In the genomic region with DNA sequence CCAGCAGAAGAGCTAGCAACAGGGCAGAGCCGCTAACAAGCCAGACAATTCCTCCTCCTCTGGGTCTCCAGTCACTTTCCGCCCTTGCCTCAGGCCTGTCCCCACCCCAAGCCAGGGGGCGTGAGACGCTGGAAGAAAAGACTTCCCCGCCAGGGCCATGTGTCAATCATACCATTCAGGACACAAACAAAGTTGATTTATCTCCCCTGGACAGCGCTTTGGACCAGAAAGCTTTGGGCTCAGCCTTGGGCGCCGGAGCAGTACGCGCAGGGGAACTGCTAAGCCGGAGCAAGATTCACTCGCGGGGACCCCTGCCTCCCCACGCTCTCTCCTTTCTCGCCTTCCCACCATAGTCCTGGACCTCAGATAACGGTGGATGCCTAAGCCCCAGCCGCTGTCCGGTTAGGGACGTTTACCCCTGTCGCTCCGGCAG, we compare ENCODE assay signal across 8 cellular contexts. TPM values are rescaled to one million over a fixed set of nuclear protein-coding genes. Genes with fewer than 3 reads are reported as not detected.
DNase-seq lines count a peak whose midpoint lies in the region; ATAC-seq and TF ChIP-seq lines count a peak whose summit lies in the region.

No MANE protein-coding gene starts in this region.

- peak overlapping the region; percentile 87 for H3K56ac ChIP-seq in mesendoderm (ENCODE audit: low read length)

- H3K4me3 Mint-ChIP-seq in activated T-cell treated with anti-CD3 and anti-CD28 coated beads, Interleukin-2, amount 50 U/mL, for 4 hours = peak overlapping the region; percentile 70
- H3K4me3 Mint-ChIP-seq in type B pancreatic cell = peak overlapping the region; percentile 83

- no peaks in the 10 kb centered on the region for H3K9me3 Mint-ChIP-seq in activated T-cell treated with anti-CD3 and anti-CD28 coated beads, Interleukin-2, amount 50 U/mL, for 4 hours
- peaks cover 4% of the 10 kb centered on the region for H3K9me3 Mint-ChIP-seq in type B pancreatic cell

- H2AK5ac ChIP-seq in mesendoderm (ENCODE audit: low read length) = no peak overlapping the region

- H3K27me3 Mint-ChIP-seq in activated T-cell treated with anti-CD3 and anti-CD28 coated beads, Interleukin-2, amount 50 U/mL, for 4 hours (ENCODE audit: low read depth) = peaks cover 13% of the 10 kb centered on the region
- peaks cover 66% of the 10 kb centered on the region for H3K27me3 Mint-ChIP-seq in type B pancreatic cell

- peak overlapping the region; percentile 53 for H3K4me2 ChIP-seq in mesendoderm (ENCODE audit: low read length)

- peak overlapping the region; percentile 89 for H3K27ac ChIP-seq in mesendoderm (ENCODE audit: low read depth, low read length)

- H4K8ac ChIP-seq in mesendoderm (ENCODE audit: low read depth, low read length) = no peak overlapping the region

- H2BK120ac ChIP-seq in mesendoderm (ENCODE audit: low read depth, low read length) = peak overlapping the region; percentile 83

- H3K18ac ChIP-seq in mesendoderm (ENCODE audit: low read length) = peak overlapping the region; percentile 53

- DNase-seq in activated T-cell treated with anti-CD3 and anti-CD28 coated beads, Interleukin-2, amount 50 U/mL, for 4 hours = no peak
- DNase-seq in activated T-cell treated with anti-CD3 and anti-CD28 coated beads for 4 hours (no peak), ecto neural progenitor cell (ENCODE audit: low spot score) (peak; percentile 71), mesendoderm (peak; percentile 89), type B pancreatic cell (ENCODE audit: extremely low spot score, unreplicated experiment) (no peak), EL (no peak)
- DNase-seq in stimulated activated CD4-positive, alpha-beta T cell treated with anti-CD3 and anti-CD28 coated beads, Interleukin-12 subunit alpha, Interleukin-12 subunit beta, amount 100 ng/mL, for 4 hours = no peak
- DNase-seq in stimulated activated CD4-positive, alpha-beta T cell treated with anti-CD3 and anti-CD28 coated beads, Interleukin-2, amount 100 ng/mL, for 48 hours = no peak

- H3K9ac ChIP-seq in mesendoderm (ENCODE audit: low read length) = peak overlapping the region; percentile 72

- H3K23ac ChIP-seq in mesendoderm (ENCODE audit: low read length) = no peak overlapping the region

- WGBS in mesendoderm (ENCODE audit: extremely low coverage, insufficient coverage, low lambda C conversion rate) = no CpG with 5 or more reads among the region's 21 CpGs

- peak overlapping the region; percentile 84 for H2BK5ac ChIP-seq in mesendoderm (ENCODE audit: low read length)

- H2BK15ac ChIP-seq in mesendoderm (replicated peaks; ENCODE audit: low read depth) = no peak overlapping the region

- TF ChIP-seq CTCF in type B pancreatic cell (conservative IDR thresholded peaks at IDR 0.05) = peak; percentile 29

- H3K79me2 ChIP-seq in mesendoderm (ENCODE audit: control insufficient read depth, insufficient read depth, low read length) = no peaks in the 10 kb centered on the region

- H3K36me3 ChIP-seq in mesendoderm (ENCODE audit: control insufficient read depth, insufficient read depth, low read length) = no peaks in the 10 kb centered on the region

- peaks cover 5% of the 10 kb centered on the region for H3K4me1 ChIP-seq in mesendoderm (ENCODE audit: control insufficient read depth, low read depth, low read length)

- no peaks in the 10 kb centered on the region for H3K27me3 ChIP-seq in mesendoderm (ENCODE audit: insufficient read depth, low read length, poor library complexity)

- peak overlapping the region; percentile 58 for H3K27ac Mint-ChIP-seq in type B pancreatic cell

- no peaks in the 10 kb centered on the region for H3K36me3 Mint-ChIP-seq in activated T-cell treated with anti-CD3 and anti-CD28 coated beads, Interleukin-2, amount 50 U/mL, for 4 hours (ENCODE audit: insufficient read depth)
- no peaks in the 10 kb centered on the region for H3K36me3 Mint-ChIP-seq in type B pancreatic cell

- ATAC-seq in activated T-cell treated with anti-CD3 and anti-CD28 coated beads, Interleukin-2, amount 50 U/mL, for 4 hours = peak; percentile 15 to 30

- no peak overlapping the region for H4K5ac ChIP-seq in mesendoderm (ENCODE audit: low read length)

- H3K79me1 ChIP-seq in mesendoderm (ENCODE audit: low read length) = peaks cover 4% of the 10 kb centered on the region

- H3K4ac ChIP-seq in mesendoderm (ENCODE audit: low read depth, low read length) = peak overlapping the region; percentile 82

- H3K4me1 Mint-ChIP-seq in activated T-cell treated with anti-CD3 and anti-CD28 coated beads, Interleukin-2, amount 50 U/mL, for 4 hours (ENCODE audit: low read depth) = peaks cover 12% of the 10 kb centered on the region
- peaks cover 12% of the 10 kb centered on the region for H3K4me1 Mint-ChIP-seq in type B pancreatic cell (ENCODE audit: unreplicated experiment)

- H3K4me3 ChIP-seq in mesendoderm (ENCODE audit: low read length) = peak overlapping the region; percentile 28

RNA-seq across cellular contexts. Expression of gene LRRC2, which starts 0.5 kb away (rescaled TPM):
- under 1 TPM; 0.03 to 0.13 (median 0.03) TPM for total RNA-seq in activated T-cell treated with anti-CD3 and anti-CD28 coated beads, Interleukin-2, amount 50 U/mL, for 4 hours
- polyA plus RNA-seq in mesendoderm (2013, experiment 1 of 2) = 3.4 TPM
- polyA plus RNA-seq in mesendoderm (2013, experiment 2 of 2) = 3.4 TPM
- total RNA-seq in type B pancreatic cell (ENCODE audit: low replicate concordance) = 0.31 TPM in 2 replicates

RNA-seq across cellular contexts. Expression of gene FAM240A, which starts 46.7 kb away (rescaled TPM):
- total RNA-seq in activated T-cell treated with anti-CD3 and anti-CD28 coated beads, Interleukin-2, amount 50 U/mL, for 4 hours = not detected
- 0.07 TPM for polyA plus RNA-seq in mesendoderm (2013, experiment 1 of 2)
- 0.07 TPM for polyA plus RNA-seq in mesendoderm (2013, experiment 2 of 2)
- total RNA-seq in type B pancreatic cell (ENCODE audit: low replicate concordance) = not detected in 2 replicates

Comparison
In these comparisons a context has a peak if more than half of its experiments do, and no peak if none do; other contexts are left out.
1. DNase-seq: peak in ecto neural progenitor cell (single experiment) and mesendoderm (single experiment); none in activated T-cell treated with anti-CD3 and anti-CD28 coated beads, Interleukin-2, amount 50 U/mL, for 4 hours (single experiment), activated T-cell treated with anti-CD3 and anti-CD28 coated beads for 4 hours (single experiment), type B pancreatic cell (single experiment), EL (single experiment), stimulated activated CD4-positive, alpha-beta T cell treated with anti-CD3 and anti-CD28 coated beads, Interleukin-12 subunit alpha, Interleukin-12 subunit beta, amount 100 ng/mL, for 4 hours (single experiment) and stimulated activated CD4-positive, alpha-beta T cell treated with anti-CD3 and anti-CD28 coated beads, Interleukin-2, amount 100 ng/mL, for 48 hours (0 of 2).